ENCODE assay signal across 17 cellular contexts in the genomic region with DNA sequence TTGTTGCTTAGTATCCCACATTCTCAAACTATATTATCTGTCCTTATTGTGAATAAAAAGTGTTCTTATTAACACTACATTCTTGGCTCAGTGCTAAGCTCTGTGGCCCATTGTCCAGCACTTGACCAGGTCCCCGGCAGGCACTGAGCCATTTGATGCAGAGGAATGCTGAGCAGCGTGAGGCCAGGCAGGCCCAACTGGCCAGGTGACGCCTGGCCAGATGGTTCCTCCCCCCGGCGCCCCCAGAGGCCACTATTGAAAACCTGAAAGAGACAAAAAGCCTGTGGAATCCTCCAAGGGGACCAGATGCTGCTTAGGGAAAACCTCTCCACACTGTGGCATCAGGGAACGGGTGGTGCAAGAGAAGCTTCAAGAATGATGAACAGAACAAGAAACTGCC.
DNase-seq lines count a peak whose midpoint lies in the region; ATAC-seq and TF ChIP-seq lines count a peak whose summit lies in the region.
"Had no signal": no experiment of that assay in that cellular context is flagged by ENCODE, and none has a peak within 500 bp of the region (broad histone marks: within the 10 kb centered on the region; RNA-seq: fewer than 3 reads in every experiment).

No MANE protein-coding gene starts in this region.

- no peak overlapping the region for H3K4me2 ChIP-seq in trophoblast cell (ENCODE audit: low read length)

- H3K4me3 Mint-ChIP-seq in osteocyte (ENCODE audit: unreplicated experiment), result no peak overlapping the region
- H3K4me3 Mint-ChIP-seq: CD4-positive, alpha-beta T cell; IgD-negative memory B cell; T-helper 1 cell treated with Interleukin-12 subunit alpha and Interleukin-12 subunit beta and Interleukin-4 antibody, amounts not matched to agents 30 μg/mL and 1 μg/mL, for 36 hours had no signal

- H3K27me3 ChIP-seq in ectodermal cell (ENCODE audit: control insufficient read depth, insufficient read depth, low read length, poor library complexity, severe bottlenecking), result no peaks in the 10 kb centered on the region
- H3K27me3 ChIP-seq in trophoblast cell (ENCODE audit: insufficient read depth, low read length), result no peaks in the 10 kb centered on the region
- H3K27me3 ChIP-seq: body of pancreas, stomach had no signal

- TF ChIP-seq CTCF in GM12875 (IDR thresholded peaks at IDR 0.05; ENCODE audit: borderline replicate concordance, insufficient read depth, low read depth, low read length) (peak; percentile 14; the same call in 1 of the 2 replicates), osteocyte (IDR thresholded peaks at IDR 0.05) (no peak)

- H3K14ac ChIP-seq in trophoblast cell (ENCODE audit: low read length), result no peak overlapping the region

- H3K4me1 ChIP-seq in ectodermal cell (ENCODE audit: control insufficient read depth, insufficient read depth, low read length) (peaks cover 50% of the 10 kb centered on the region), trophoblast cell (ENCODE audit: control insufficient read depth in 1 of 2, insufficient read depth in 2 of 2, low read length in 2 of 2) (peaks cover 16 to 22% of the 10 kb centered on the region in 2 experiments)

- H3K36me3 ChIP-seq in ectodermal cell (ENCODE audit: control insufficient read depth, insufficient read depth, low read length) (no peaks in the 10 kb centered on the region), trophoblast cell (ENCODE audit: control insufficient read depth in 1 of 2, insufficient read depth in 2 of 2, low read length in 2 of 2) (no peaks in the 10 kb centered on the region)
- H3K36me3 ChIP-seq: HAP-1, stomach had no signal

- no peaks in the 10 kb centered on the region for H3K9me3 Mint-ChIP-seq in osteocyte (ENCODE audit: unreplicated experiment)
- H3K9me3 Mint-ChIP-seq: CD4-positive, alpha-beta T cell; IgD-negative memory B cell; T-helper 1 cell treated with Interleukin-12 subunit alpha and Interleukin-12 subunit beta and Interleukin-4 antibody, amounts not matched to agents 30 μg/mL and 1 μg/mL, for 36 hours had no signal

- H3K4me1 Mint-ChIP-seq in osteocyte (ENCODE audit: unreplicated experiment), result peaks cover 53% of the 10 kb centered on the region
- H3K4me1 Mint-ChIP-seq: IgD-negative memory B cell had no signal

- no peaks in the 10 kb centered on the region for H3K27me3 Mint-ChIP-seq in osteocyte (ENCODE audit: unreplicated experiment)
- H3K27me3 Mint-ChIP-seq: CD4-positive, alpha-beta T cell; IgD-negative memory B cell had no signal

- no peak overlapping the region for H2AK5ac ChIP-seq in trophoblast cell (ENCODE audit: low read length)

- no peak for ATAC-seq in HG02610 (IDR thresholded peaks at IDR 0.05; ENCODE audit: unreplicated experiment)
- ATAC-seq: body of pancreas had no signal

- no peak overlapping the region for H4K91ac ChIP-seq in trophoblast cell (ENCODE audit: low read depth, low read length)

- H3K18ac ChIP-seq in trophoblast cell (ENCODE audit: low read length), result no peak overlapping the region

- no peak overlapping the region for H3K27ac Mint-ChIP-seq in osteocyte (ENCODE audit: unreplicated experiment)
- H3K27ac Mint-ChIP-seq: CD4-positive, alpha-beta T cell; IgD-negative memory B cell; T-helper 1 cell treated with Interleukin-12 subunit alpha and Interleukin-12 subunit beta and Interleukin-4 antibody, amounts not matched to agents 30 μg/mL and 1 μg/mL, for 36 hours had no signal

- no peaks in the 10 kb centered on the region for H3K36me3 Mint-ChIP-seq in osteocyte (ENCODE audit: unreplicated experiment)
- H3K36me3 Mint-ChIP-seq: IgD-negative memory B cell had no signal

- no peak overlapping the region for H2AFZ ChIP-seq in trophoblast cell (ENCODE audit: insufficient read depth, low read length, poor library complexity)

- peak overlapping the region; percentile 52 for H2BK12ac ChIP-seq in trophoblast cell (ENCODE audit: low read length)

- no peak overlapping the region for H3K9ac ChIP-seq in trophoblast cell (ENCODE audit: low read length)

- H4K12ac ChIP-seq in trophoblast cell (ENCODE audit: low read depth, low read length), result no peak overlapping the region

- H3K23ac ChIP-seq in trophoblast cell (ENCODE audit: low read length), result no peak overlapping the region

- no peak overlapping the region for H4K8ac ChIP-seq in trophoblast cell (ENCODE audit: low read depth, low read length)

- peak; percentile 94 for DNase-seq in NCI-H524 (lab: John Stamatoyannopoulos, UW)
- no peak for DNase-seq in trophoblast cell
- DNase-seq in osteocyte (ENCODE audit: extremely low spot score, unreplicated experiment), result no peak
- no peak for DNase-seq in ureter (ENCODE audit: low spot score)
- DNase-seq: activated CD4-positive, alpha-beta T cell treated with anti-CD3 and anti-CD28 coated beads, Interleukin-2, amount 50 U/mL, for 1 hour; CD4-positive, alpha-beta T cell; NCI-H1436; OCI-M1; stomach had no signal

- peak overlapping the region; percentile 28 for H3K27ac ChIP-seq in ectodermal cell (ENCODE audit: insufficient read depth, low read depth, low read length, poor library complexity, severe bottlenecking)
- H3K27ac ChIP-seq in trophoblast cell (ENCODE audit: low read depth, low read length), result peak overlapping the region; percentile 33
- H3K27ac ChIP-seq: body of pancreas, epithelial cell of prostate, stomach had no signal

- WGBS in ectodermal cell, 2 experiments, result 10 to 18% methylated on average over 6 of the region's 6 CpGs
- WGBS in trophoblast cell (ENCODE audit: extremely low coverage, insufficient coverage, insufficient read length), result no CpG with 5 or more reads among the region's 6 CpGs

- H3K9me3 ChIP-seq in ectodermal cell (ENCODE audit: control insufficient read depth, low read length), result no peaks in the 10 kb centered on the region
- H3K9me3 ChIP-seq in trophoblast cell (ENCODE audit: insufficient read depth, low read depth, low read length), result no peaks in the 10 kb centered on the region
- H3K9me3 ChIP-seq: body of pancreas, HAP-1, stomach had no signal

- H3K79me1 ChIP-seq in trophoblast cell (ENCODE audit: low read length), result peaks cover 22% of the 10 kb centered on the region

- no peak overlapping the region for H2BK5ac ChIP-seq in trophoblast cell (ENCODE audit: low read depth, low read length, poor library complexity)

- peaks cover 3% of the 10 kb centered on the region for H3K79me2 ChIP-seq in trophoblast cell (ENCODE audit: control insufficient read depth, insufficient read depth, low read length, poor library complexity)

- H2BK120ac ChIP-seq in trophoblast cell (ENCODE audit: insufficient read depth, low read length, poor library complexity), result no peak overlapping the region

- no peak overlapping the region for H3K4me3 ChIP-seq in GM12875 (ENCODE audit: low read depth, low read length)
- H3K4me3 ChIP-seq in ectodermal cell (ENCODE audit: insufficient read depth, low read depth, low read length), result no peak overlapping the region
- no peak overlapping the region for H3K4me3 ChIP-seq in trophoblast cell (ENCODE audit: low read depth, low read length)
- H3K4me3 ChIP-seq: body of pancreas, HAP-1, stomach had no signal

- no peak overlapping the region for H3K4ac ChIP-seq in trophoblast cell (ENCODE audit: low read depth, low read length)

Comparison
In these comparisons a context has a peak if more than half of its experiments do, and no peak if none do; other contexts are left out.
1. DNase-seq: peak in NCI-H524 (2 of 2); none in trophoblast cell (0 of 2), osteocyte (single experiment) and ureter (single experiment).